Comparison of ENCODE assay signal across 1 cellular context in the genomic region with DNA sequence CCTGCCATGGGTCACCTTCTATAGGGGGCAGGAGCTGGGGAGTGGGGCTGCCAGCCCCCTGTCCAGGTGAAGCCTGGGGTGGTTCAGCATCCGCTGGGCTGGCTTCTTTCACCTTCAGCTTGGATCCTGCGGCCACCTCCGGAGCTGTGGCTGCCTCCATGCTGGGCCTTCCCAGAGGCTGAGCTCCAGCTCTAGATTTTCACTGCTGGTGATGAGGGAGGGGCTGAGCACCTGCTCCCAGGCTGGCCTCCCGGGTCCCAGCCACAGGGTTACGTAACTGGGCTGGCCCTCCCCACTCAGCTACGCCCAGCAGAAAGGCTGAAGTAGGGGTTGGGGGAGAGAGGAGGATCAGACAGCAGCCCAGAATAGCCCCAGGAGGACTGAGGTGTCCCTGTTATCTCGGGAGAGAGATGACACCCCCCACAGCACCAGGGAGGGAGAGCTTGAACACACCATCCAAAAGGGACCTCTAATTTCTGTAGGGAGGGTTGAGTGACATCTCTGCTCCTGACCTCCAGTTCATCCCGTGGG.
TF ChIP-seq lines count a peak whose summit lies in the region.

A gene with protein sequence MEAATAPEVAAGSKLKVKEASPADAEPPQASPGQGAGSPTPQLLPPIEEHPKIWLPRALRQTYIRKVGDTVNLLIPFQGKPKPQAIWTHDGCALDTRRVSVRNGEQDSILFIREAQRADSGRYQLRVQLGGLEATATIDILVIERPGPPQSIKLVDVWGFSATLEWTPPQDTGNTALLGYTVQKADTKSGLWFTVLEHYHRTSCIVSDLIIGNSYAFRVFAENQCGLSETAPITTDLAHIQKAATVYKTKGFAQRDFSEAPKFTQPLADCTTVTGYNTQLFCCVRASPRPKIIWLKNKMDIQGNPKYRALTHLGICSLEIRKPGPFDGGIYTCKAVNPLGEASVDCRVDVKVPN (minus strand): TSS at position 180 of the 531 bp plus-strand sequence. CDS start 20 bp downstream, at position 160.

TF ChIP-seq in HepG2, 621 proteins besides CTCF, POLR2A, EP300 and RAD21 (continued from another document and continues in another):
- 0 out of 2 replicates have a peak, but pooled peaks have one; percentile 29 for TF ChIP-seq ZBTB38 (CRISPR knock-in tag; IDR thresholded peaks at IDR 0.05)
- no peak for TF ChIP-seq ZNF567 (CRISPR knock-in tag; IDR thresholded peaks at IDR 0.05; ENCODE audit: borderline replicate concordance)
- TF ChIP-seq ZNF720 (CRISPR knock-in tag; IDR thresholded peaks at IDR 0.05), result no peak
- TF ChIP-seq, protein P1, sequence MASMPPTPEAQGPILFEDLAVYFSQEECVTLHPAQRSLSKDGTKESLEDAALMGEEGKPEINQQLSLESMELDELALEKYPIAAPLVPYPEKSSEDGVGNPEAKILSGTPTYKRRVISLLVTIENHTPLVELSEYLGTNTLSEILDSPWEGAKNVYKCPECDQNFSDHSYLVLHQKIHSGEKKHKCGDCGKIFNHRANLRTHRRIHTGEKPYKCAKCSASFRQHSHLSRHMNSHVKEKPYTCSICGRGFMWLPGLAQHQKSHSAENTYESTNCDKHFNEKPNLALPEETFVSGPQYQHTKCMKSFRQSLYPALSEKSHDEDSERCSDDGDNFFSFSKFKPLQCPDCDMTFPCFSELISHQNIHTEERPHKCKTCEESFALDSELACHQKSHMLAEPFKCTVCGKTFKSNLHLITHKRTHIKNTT (CRISPR knock-in tag; IDR thresholded peaks at IDR 0.05), result no peak
- TF ChIP-seq ZNF12 (CRISPR knock-in tag; IDR thresholded peaks at IDR 0.05), result no peak
- no peak for TF ChIP-seq SCMH1 (CRISPR knock-in tag; IDR thresholded peaks at IDR 0.05; ENCODE audit: borderline replicate concordance)
- TF ChIP-seq POLR2AphosphoS5 (IDR thresholded peaks at IDR 0.05; ENCODE audit: low read depth, low read length), result no peak
- TF ChIP-seq, protein P2, sequence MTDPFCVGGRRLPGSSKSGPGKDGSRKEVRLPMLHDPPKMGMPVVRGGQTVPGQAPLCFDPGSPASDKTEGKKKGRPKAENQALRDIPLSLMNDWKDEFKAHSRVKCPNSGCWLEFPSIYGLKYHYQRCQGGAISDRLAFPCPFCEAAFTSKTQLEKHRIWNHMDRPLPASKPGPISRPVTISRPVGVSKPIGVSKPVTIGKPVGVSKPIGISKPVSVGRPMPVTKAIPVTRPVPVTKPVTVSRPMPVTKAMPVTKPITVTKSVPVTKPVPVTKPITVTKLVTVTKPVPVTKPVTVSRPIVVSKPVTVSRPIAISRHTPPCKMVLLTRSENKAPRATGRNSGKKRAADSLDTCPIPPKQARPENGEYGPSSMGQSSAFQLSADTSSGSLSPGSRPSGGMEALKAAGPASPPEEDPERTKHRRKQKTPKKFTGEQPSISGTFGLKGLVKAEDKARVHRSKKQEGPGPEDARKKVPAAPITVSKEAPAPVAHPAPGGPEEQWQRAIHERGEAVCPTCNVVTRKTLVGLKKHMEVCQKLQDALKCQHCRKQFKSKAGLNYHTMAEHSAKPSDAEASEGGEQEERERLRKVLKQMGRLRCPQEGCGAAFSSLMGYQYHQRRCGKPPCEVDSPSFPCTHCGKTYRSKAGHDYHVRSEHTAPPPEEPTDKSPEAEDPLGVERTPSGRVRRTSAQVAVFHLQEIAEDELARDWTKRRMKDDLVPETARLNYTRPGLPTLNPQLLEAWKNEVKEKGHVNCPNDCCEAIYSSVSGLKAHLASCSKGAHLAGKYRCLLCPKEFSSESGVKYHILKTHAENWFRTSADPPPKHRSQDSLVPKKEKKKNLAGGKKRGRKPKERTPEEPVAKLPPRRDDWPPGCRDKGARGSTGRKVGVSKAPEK (CRISPR knock-in tag; IDR thresholded peaks at IDR 0.05; ENCODE audit: borderline replicate concordance), result no peak
- no peak for TF ChIP-seq CENPT (CRISPR knock-in tag; IDR thresholded peaks at IDR 0.05; ENCODE audit: low read depth)
- no peak for TF ChIP-seq RELA (CRISPR knock-in tag; IDR thresholded peaks at IDR 0.05)
- no peak for TF ChIP-seq PITX1 (CRISPR knock-in tag; IDR thresholded peaks at IDR 0.05)
- TF ChIP-seq TCF12 (IDR thresholded peaks at IDR 0.05), result no peak
- TF ChIP-seq TCF12 (CRISPR knock-in tag; IDR thresholded peaks at IDR 0.05), result 0 out of 2 replicates have a peak, but pooled peaks have one; percentile 27
- no peak for TF ChIP-seq SMAD9 (CRISPR knock-in tag; IDR thresholded peaks at IDR 0.05)
- TF ChIP-seq, protein P3, sequence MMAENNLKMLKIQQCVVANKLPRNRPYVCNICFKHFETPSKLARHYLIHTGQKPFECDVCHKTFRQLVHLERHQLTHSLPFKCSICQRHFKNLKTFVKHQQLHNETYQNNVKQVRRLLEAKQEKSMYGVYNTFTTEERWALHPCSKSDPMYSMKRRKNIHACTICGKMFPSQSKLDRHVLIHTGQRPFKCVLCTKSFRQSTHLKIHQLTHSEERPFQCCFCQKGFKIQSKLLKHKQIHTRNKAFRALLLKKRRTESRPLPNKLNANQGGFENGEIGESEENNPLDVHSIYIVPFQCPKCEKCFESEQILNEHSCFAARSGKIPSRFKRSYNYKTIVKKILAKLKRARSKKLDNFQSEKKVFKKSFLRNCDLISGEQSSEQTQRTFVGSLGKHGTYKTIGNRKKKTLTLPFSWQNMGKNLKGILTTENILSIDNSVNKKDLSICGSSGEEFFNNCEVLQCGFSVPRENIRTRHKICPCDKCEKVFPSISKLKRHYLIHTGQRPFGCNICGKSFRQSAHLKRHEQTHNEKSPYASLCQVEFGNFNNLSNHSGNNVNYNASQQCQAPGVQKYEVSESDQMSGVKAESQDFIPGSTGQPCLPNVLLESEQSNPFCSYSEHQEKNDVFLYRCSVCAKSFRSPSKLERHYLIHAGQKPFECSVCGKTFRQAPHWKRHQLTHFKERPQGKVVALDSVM (CRISPR knock-in tag; IDR thresholded peaks at IDR 0.05), result peak; percentile 94
- TF ChIP-seq, protein P4, sequence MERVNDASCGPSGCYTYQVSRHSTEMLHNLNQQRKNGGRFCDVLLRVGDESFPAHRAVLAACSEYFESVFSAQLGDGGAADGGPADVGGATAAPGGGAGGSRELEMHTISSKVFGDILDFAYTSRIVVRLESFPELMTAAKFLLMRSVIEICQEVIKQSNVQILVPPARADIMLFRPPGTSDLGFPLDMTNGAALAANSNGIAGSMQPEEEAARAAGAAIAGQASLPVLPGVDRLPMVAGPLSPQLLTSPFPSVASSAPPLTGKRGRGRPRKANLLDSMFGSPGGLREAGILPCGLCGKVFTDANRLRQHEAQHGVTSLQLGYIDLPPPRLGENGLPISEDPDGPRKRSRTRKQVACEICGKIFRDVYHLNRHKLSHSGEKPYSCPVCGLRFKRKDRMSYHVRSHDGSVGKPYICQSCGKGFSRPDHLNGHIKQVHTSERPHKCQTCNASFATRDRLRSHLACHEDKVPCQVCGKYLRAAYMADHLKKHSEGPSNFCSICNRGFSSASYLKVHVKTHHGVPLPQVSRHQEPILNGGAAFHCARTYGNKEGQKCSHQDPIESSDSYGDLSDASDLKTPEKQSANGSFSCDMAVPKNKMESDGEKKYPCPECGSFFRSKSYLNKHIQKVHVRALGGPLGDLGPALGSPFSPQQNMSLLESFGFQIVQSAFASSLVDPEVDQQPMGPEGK (CRISPR knock-in tag; IDR thresholded peaks at IDR 0.05), result peak; percentile 98
- TF ChIP-seq, protein P5, sequence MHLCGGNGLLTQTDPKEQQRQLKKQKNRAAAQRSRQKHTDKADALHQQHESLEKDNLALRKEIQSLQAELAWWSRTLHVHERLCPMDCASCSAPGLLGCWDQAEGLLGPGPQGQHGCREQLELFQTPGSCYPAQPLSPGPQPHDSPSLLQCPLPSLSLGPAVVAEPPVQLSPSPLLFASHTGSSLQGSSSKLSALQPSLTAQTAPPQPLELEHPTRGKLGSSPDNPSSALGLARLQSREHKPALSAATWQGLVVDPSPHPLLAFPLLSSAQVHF (CRISPR knock-in tag; IDR thresholded peaks at IDR 0.05), result no peak
- peak; percentile 39 for TF ChIP-seq ZNF781 (CRISPR knock-in tag; IDR thresholded peaks at IDR 0.05; ENCODE audit: borderline replicate concordance, not compliant biosample characterization)
- no peak for TF ChIP-seq KLF15 (CRISPR knock-in tag; IDR thresholded peaks at IDR 0.05; ENCODE audit: borderline replicate concordance)
- no peak for TF ChIP-seq NFIC (IDR thresholded peaks at IDR 0.05; ENCODE audit: low read length)
- no peak for TF ChIP-seq PHB2 (IDR thresholded peaks at IDR 0.05; ENCODE audit: partially characterized antibody)
- TF ChIP-seq, protein P6, sequence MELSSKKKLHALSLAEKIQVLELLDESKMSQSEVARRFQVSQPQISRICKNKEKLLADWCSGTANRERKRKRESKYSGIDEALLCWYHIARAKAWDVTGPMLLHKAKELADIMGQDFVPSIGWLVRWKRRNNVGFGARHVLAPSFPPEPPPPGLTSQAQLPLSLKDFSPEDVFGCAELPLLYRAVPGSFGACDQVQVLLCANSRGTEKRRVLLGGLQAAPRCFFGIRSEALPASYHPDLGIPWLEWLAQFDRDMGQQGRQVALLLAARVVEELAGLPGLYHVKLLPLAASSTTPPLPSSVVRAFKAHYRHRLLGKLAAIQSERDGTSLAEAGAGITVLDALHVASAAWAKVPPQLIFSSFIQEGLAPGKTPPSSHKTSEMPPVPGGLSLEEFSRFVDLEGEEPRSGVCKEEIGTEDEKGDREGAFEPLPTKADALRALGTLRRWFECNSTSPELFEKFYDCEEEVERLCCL (CRISPR knock-in tag; IDR thresholded peaks at IDR 0.05; ENCODE audit: borderline replicate concordance), result no peak
- TF ChIP-seq SRF (IDR thresholded peaks at IDR 0.05; ENCODE audit: low read depth, low read length), result no peak
- TF ChIP-seq KDM5B (CRISPR knock-in tag; IDR thresholded peaks at IDR 0.05; ENCODE audit: borderline replicate concordance), result 0 out of 2 replicates have a peak, but pooled peaks have one; percentile 56
- TF ChIP-seq ZNF629 (CRISPR knock-in tag; conservative IDR thresholded peaks at IDR 0.05), result no peak
- TF ChIP-seq, protein P7, sequence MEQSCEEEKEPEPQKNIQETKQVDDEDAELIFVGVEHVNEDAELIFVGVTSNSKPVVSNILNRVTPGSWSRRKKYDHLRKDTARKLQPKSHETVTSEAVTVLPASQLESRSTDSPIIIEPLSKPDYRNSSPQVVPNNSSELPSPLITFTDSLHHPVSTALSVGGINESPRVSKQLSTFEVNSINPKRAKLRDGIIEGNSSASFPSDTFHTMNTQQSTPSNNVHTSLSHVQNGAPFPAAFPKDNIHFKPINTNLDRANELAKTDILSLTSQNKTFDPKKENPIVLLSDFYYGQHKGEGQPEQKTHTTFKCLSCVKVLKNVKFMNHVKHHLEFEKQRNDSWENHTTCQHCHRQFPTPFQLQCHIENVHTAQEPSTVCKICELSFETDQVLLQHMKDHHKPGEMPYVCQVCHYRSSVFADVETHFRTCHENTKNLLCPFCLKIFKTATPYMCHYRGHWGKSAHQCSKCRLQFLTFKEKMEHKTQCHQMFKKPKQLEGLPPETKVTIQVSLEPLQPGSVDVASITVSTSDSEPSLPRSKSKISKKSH (CRISPR knock-in tag; IDR thresholded peaks at IDR 0.05; ENCODE audit: borderline replicate concordance), result 0 out of 2 replicates have a peak, but pooled peaks have one; percentile 18
- TF ChIP-seq, protein P8, sequence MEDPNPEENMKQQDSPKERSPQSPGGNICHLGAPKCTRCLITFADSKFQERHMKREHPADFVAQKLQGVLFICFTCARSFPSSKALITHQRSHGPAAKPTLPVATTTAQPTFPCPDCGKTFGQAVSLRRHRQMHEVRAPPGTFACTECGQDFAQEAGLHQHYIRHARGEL (CRISPR knock-in tag; IDR thresholded peaks at IDR 0.05), result no peak
- TF ChIP-seq SOX6 (IDR thresholded peaks at IDR 0.05), result no peak
- TF ChIP-seq SOX6 (CRISPR knock-in tag; IDR thresholded peaks at IDR 0.05), result peak; percentile 49; the same call in 1 of the 2 replicates
- TF ChIP-seq PAWR (CRISPR knock-in tag; IDR thresholded peaks at IDR 0.05; ENCODE audit: borderline replicate concordance), result no peak
- TF ChIP-seq HMG20A (CRISPR knock-in tag; IDR thresholded peaks at IDR 0.05; ENCODE audit: borderline replicate concordance), result 0 out of 2 replicates have a peak, but pooled peaks have one; percentile 4
- TF ChIP-seq REPIN1 (CRISPR knock-in tag; IDR thresholded peaks at IDR 0.05; ENCODE audit: borderline replicate concordance, low read depth), result no peak
- peak; percentile 49 for TF ChIP-seq ZFX (CRISPR knock-in tag; IDR thresholded peaks at IDR 0.05; ENCODE audit: low read depth)
- TF ChIP-seq, protein P9, sequence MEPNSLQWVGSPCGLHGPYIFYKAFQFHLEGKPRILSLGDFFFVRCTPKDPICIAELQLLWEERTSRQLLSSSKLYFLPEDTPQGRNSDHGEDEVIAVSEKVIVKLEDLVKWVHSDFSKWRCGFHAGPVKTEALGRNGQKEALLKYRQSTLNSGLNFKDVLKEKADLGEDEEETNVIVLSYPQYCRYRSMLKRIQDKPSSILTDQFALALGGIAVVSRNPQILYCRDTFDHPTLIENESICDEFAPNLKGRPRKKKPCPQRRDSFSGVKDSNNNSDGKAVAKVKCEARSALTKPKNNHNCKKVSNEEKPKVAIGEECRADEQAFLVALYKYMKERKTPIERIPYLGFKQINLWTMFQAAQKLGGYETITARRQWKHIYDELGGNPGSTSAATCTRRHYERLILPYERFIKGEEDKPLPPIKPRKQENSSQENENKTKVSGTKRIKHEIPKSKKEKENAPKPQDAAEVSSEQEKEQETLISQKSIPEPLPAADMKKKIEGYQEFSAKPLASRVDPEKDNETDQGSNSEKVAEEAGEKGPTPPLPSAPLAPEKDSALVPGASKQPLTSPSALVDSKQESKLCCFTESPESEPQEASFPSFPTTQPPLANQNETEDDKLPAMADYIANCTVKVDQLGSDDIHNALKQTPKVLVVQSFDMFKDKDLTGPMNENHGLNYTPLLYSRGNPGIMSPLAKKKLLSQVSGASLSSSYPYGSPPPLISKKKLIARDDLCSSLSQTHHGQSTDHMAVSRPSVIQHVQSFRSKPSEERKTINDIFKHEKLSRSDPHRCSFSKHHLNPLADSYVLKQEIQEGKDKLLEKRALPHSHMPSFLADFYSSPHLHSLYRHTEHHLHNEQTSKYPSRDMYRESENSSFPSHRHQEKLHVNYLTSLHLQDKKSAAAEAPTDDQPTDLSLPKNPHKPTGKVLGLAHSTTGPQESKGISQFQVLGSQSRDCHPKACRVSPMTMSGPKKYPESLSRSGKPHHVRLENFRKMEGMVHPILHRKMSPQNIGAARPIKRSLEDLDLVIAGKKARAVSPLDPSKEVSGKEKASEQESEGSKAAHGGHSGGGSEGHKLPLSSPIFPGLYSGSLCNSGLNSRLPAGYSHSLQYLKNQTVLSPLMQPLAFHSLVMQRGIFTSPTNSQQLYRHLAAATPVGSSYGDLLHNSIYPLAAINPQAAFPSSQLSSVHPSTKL (CRISPR knock-in tag; IDR thresholded peaks at IDR 0.05), result no peak; the same call in 1 of the 2 replicates
- no peak for TF ChIP-seq TSC22D2 (CRISPR knock-in tag; IDR thresholded peaks at IDR 0.05; ENCODE audit: borderline replicate concordance)
- no peak for TF ChIP-seq CREM (IDR thresholded peaks at IDR 0.05)
- TF ChIP-seq CREM (CRISPR knock-in tag; IDR thresholded peaks at IDR 0.05), result no peak
- no peak for TF ChIP-seq MED8 (CRISPR knock-in tag; IDR thresholded peaks at IDR 0.05; ENCODE audit: insufficient replicate concordance)
- TF ChIP-seq NFYC (CRISPR knock-in tag; IDR thresholded peaks at IDR 0.05), result no peak
- TF ChIP-seq TAF15 (IDR thresholded peaks at IDR 0.05; ENCODE audit: low read depth, low read length, poor library complexity, severe bottlenecking), result no peak
- no peak for TF ChIP-seq ZNF672 (CRISPR knock-in tag; IDR thresholded peaks at IDR 0.05)
- peak; percentile 14 for TF ChIP-seq HNRNPLL (IDR thresholded peaks at IDR 0.05; ENCODE audit: low read depth, low read length, poor library complexity, severe bottlenecking)
- no peak for TF ChIP-seq ZNF230 (CRISPR knock-in tag; IDR thresholded peaks at IDR 0.05)
- no peak for TF ChIP-seq ZBTB1 (CRISPR knock-in tag; IDR thresholded peaks at IDR 0.05; ENCODE audit: borderline replicate concordance)
- TF ChIP-seq MYC (CRISPR knock-in tag; IDR thresholded peaks at IDR 0.05; ENCODE audit: borderline replicate concordance), result peak; percentile 32; the same call in 1 of the 2 replicates
- TF ChIP-seq SALL1 (CRISPR knock-in tag; IDR thresholded peaks at IDR 0.05), result peak; percentile 68; the same call in 1 of the 2 replicates
- peak; percentile 20; the same call in 1 of the 2 replicates for TF ChIP-seq ZNF441 (CRISPR knock-in tag; IDR thresholded peaks at IDR 0.05; ENCODE audit: borderline replicate concordance)
